In genomic region chr3:155026999-155027591, GRCh38 we compare ENCODE assay signal across 14 cellular contexts. TPM values are rescaled to one million over a fixed set of nuclear protein-coding genes. Genes with fewer than 3 reads are reported as not detected.
DNase-seq lines count a peak whose midpoint lies in the region; ATAC-seq and TF ChIP-seq lines count a peak whose summit lies in the region.
"Had no signal": no experiment of that assay in that cellular context is flagged by ENCODE, and none has a peak within 500 bp of the region (broad histone marks: within the 10 kb centered on the region; RNA-seq: fewer than 3 reads in every experiment).

No MANE protein-coding gene starts in this region.

- no peaks in the 10 kb centered on the region for H3K9me3 ChIP-seq in WERI-Rb-1 (ENCODE audit: severe bottlenecking)
- H3K9me3 ChIP-seq in left lung, result no peaks in the 10 kb centered on the region

- H3K79me2 ChIP-seq in ACC112 (ENCODE audit: control insufficient read depth, insufficient read depth, low read length, unreplicated experiment), result no peaks in the 10 kb centered on the region

- no peak for TF ChIP-seq CTCF in HL-60 (IDR thresholded peaks at IDR 0.05; ENCODE audit: insufficient read depth, low read length)
- TF ChIP-seq CTCF in WERI-Rb-1 (IDR thresholded peaks at IDR 0.05; ENCODE audit: low read depth, low read length), result no peak
- no peak for TF ChIP-seq CTCF in left lung (IDR thresholded peaks at IDR 0.05)

- H3K27me3 ChIP-seq in ACC112 (ENCODE audit: insufficient read depth, low read length) (no peaks in the 10 kb centered on the region), HL-60 (ENCODE audit: insufficient read depth, poor library complexity, severe bottlenecking) (no peaks in the 10 kb centered on the region), WERI-Rb-1 (ENCODE audit: insufficient read depth, low read depth, severe bottlenecking) (no peaks in the 10 kb centered on the region), left lung (no peaks in the 10 kb centered on the region)
- H3K27me3 ChIP-seq: dorsolateral prefrontal cortex had no signal

- H3K36me3 ChIP-seq in ACC112 (ENCODE audit: insufficient read depth, low read length) (no peaks in the 10 kb centered on the region), WERI-Rb-1 (no peaks in the 10 kb centered on the region), left lung (no peaks in the 10 kb centered on the region)

- intact Hi-C loops in left lung (cut with DNase I), result no loop called here

- DNase-seq in HL-60 (ENCODE audit: low read depth in 1 of 2, low spot score in 1 of 2) (peak; percentile 45 to 57), WERI-Rb-1 (peak; percentile 68), left lung (no peak), activated gamma-delta T cell treated with Interleukin-2 at 50 U/mL for 16 hours (no peak), hepatic stellate cell (ENCODE audit: low spot score) (no peak), NCI-H2029 treated with DMSO at 0.1 percent for 48 hours (lab: John Stamatoyannopoulos, UW) (no peak)
- DNase-seq: activated T-cell treated with anti-CD3 and anti-CD28 coated beads, Interleukin-2, amount 50 U/mL, for 24 hours; CD4-positive, CD25-positive, alpha-beta regulatory T cell; dorsolateral prefrontal cortex; islet precursor cell; substantia nigra; T-helper 2 cell had no signal

- H2AFZ ChIP-seq in ACC112 (ENCODE audit: low read length, unreplicated experiment), result peak overlapping the region; percentile 55

- H3K27ac ChIP-seq in ACC112 (ENCODE audit: low read depth, low read length), result peak overlapping the region; percentile 23; the same call in 1 of the 2 replicates
- peak overlapping the region; percentile 72 for H3K27ac ChIP-seq in HL-60 (replicated peaks)
- no peak overlapping the region; the same call in 1 of the 2 replicates for H3K27ac ChIP-seq in WERI-Rb-1
- peak overlapping the region in 1 of 2 donors; percentile 79 for H3K27ac ChIP-seq in left lung
- H3K27ac ChIP-seq: dorsolateral prefrontal cortex had no signal

- H3K4me3 ChIP-seq in ACC112 (ENCODE audit: low read depth, low read length), result no peak overlapping the region
- H3K4me3 ChIP-seq in HL-60 (replicated peaks; ENCODE audit: insufficient read depth, low read length), result no peak overlapping the region
- H3K4me3 ChIP-seq in WERI-Rb-1 (ENCODE audit: low read depth, low read length), result no peak overlapping the region
- H3K4me3 ChIP-seq in left lung, result no peak overlapping the region
- H3K4me3 ChIP-seq: dorsolateral prefrontal cortex had no signal

- ATAC-seq in left lung, result peak; percentile 37
- no peak for ATAC-seq in HG02885 (IDR thresholded peaks at IDR 0.05; ENCODE audit: poor library complexity, unreplicated experiment)

- H3K4me1 ChIP-seq in ACC112 (ENCODE audit: control insufficient read depth, insufficient read depth, low read length, unreplicated experiment) (peaks cover 23% of the 10 kb centered on the region), left lung (peaks cover 0 to 14% of the 10 kb centered on the region in 2 donors)

RNA-seq across cellular contexts. Expression of gene MME, which starts 53.0 kb away (rescaled TPM):
- total RNA-seq in left lung, result 10 to 100 TPM in 1 of 2 donors, 1 to 10 TPM in 1; 9.1 to 24.3 TPM
- total RNA-seq: CD4-positive, CD25-positive, alpha-beta regulatory T cell had no signal

Comparison
In these comparisons a context has a peak if more than half of its experiments do, and no peak if none do; other contexts are left out.
1. DNase-seq: peak in HL-60 (2 of 2) and WERI-Rb-1 (single experiment); none in left lung (0 of 2), activated gamma-delta T cell treated with Interleukin-2 at 50 U/mL for 16 hours (single experiment), hepatic stellate cell (single experiment) and NCI-H2029 treated with DMSO at 0.1 percent for 48 hours (single experiment).